8 cellular contexts compared by ENCODE assay signal in genomic region chr3:154323921-154324738, GRCh38. TPM values are rescaled to one million over a fixed set of nuclear protein-coding genes. Genes with fewer than 3 reads are reported as not detected.
A peak's percentile ranks its signal among the peaks of the same experiment; 100 is the strongest.
DNase-seq lines count a peak whose midpoint lies in the region; ATAC-seq and TF ChIP-seq lines count a peak whose summit lies in the region.

A gene with protein sequence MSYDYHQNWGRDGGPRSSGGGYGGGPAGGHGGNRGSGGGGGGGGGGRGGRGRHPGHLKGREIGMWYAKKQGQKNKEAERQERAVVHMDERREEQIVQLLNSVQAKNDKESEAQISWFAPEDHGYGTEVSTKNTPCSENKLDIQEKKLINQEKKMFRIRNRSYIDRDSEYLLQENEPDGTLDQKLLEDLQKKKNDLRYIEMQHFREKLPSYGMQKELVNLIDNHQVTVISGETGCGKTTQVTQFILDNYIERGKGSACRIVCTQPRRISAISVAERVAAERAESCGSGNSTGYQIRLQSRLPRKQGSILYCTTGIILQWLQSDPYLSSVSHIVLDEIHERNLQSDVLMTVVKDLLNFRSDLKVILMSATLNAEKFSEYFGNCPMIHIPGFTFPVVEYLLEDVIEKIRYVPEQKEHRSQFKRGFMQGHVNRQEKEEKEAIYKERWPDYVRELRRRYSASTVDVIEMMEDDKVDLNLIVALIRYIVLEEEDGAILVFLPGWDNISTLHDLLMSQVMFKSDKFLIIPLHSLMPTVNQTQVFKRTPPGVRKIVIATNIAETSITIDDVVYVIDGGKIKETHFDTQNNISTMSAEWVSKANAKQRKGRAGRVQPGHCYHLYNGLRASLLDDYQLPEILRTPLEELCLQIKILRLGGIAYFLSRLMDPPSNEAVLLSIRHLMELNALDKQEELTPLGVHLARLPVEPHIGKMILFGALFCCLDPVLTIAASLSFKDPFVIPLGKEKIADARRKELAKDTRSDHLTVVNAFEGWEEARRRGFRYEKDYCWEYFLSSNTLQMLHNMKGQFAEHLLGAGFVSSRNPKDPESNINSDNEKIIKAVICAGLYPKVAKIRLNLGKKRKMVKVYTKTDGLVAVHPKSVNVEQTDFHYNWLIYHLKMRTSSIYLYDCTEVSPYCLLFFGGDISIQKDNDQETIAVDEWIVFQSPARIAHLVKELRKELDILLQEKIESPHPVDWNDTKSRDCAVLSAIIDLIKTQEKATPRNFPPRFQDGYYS (minus strand): TSS chr3:154324487. CDS start chr3:154324416, 71 bp downstream.

- peaks cover 9% of the 10 kb centered on the region for H3K36me3 Mint-ChIP-seq in activated CD4-positive, alpha-beta memory T cell treated with anti-CD3 and anti-CD28 coated beads for 36 hours

- H3K9ac ChIP-seq in duodenal mucosa (ENCODE audit: low read depth in 1 of 2, low read length in 2 of 2): peak within 1 kb of the TSS; percentile 79 to 97

- TF ChIP-seq CTCF in lower leg skin (IDR thresholded peaks at IDR 0.05): no peak

- POLR2A ChIA-PET in activated CD4-positive, alpha-beta memory T cell treated with anti-CD3 and anti-CD28 coated beads for 36 hours (lab: Charles Lee): no interaction called here

- peaks cover 29% of the 10 kb centered on the region for H3K4me1 Mint-ChIP-seq in activated CD4-positive, alpha-beta memory T cell treated with anti-CD3 and anti-CD28 coated beads for 36 hours (ENCODE audit: low read depth)

- CTCF ChIA-PET in activated CD4-positive, alpha-beta memory T cell treated with anti-CD3 and anti-CD28 coated beads for 36 hours (lab: Charles Lee): interaction anchor here (1.3 kb wide), 2 partner anchors 11 to 1378 kb away, joined by 3 read pairs; no protein-coding TSS in a partner anchor

- H3K4me1 ChIP-seq in duodenal mucosa (ENCODE audit: control insufficient read depth in 1 of 2, insufficient read depth in 2 of 2, low read length in 2 of 2): peaks cover 11 to 29% of the 10 kb centered on the region in 2 donors

- WGBS in lower leg skin, 2 donors: 0 to 1% methylated on average over 44 of the region's 44 CpGs

- H3K27me3 Mint-ChIP-seq in activated CD4-positive, alpha-beta memory T cell treated with anti-CD3 and anti-CD28 coated beads for 36 hours: no peaks in the 10 kb centered on the region

- H3K9me3 ChIP-seq in duodenal mucosa (ENCODE audit: control insufficient read depth in 1 of 2, low read length in 2 of 2): no peaks in the 10 kb centered on the region

- intact Hi-C loops in activated CD4-positive, alpha-beta memory T cell treated with anti-CD3 and anti-CD28 coated beads for 36 hours (cut with micrococcal nuclease): loop anchor here (1.0 to 5.0 kb wide), 7 partner anchors 47 to 1548 kb away; partner anchors contain the start of genes ARHGEF26, GMPS and SLC33A1
- intact Hi-C loops in lower leg skin (cut with DNase I; ENCODE audit: low total_unique reads): no loop called here

- peak within 1 kb of the TSS; percentile 92 for H3K27ac ChIP-seq in duodenal mucosa (ENCODE audit: low read depth, low read length)

- no peaks in the 10 kb centered on the region for H3K36me3 ChIP-seq in duodenal mucosa (ENCODE audit: control insufficient read depth in 1 of 2, insufficient read depth in 2 of 2, low read length in 2 of 2)

- H3K4me3 ChIP-seq in duodenal mucosa (ENCODE audit: low read depth in 1 of 2, low read length in 2 of 2) (peak within 1 kb of the TSS; percentile 86 to 89), lower leg skin (ENCODE audit: low read depth, poor library complexity, severe bottlenecking) (peak within 1 kb of the TSS; percentile 80)

- ATAC-seq in GM19438 (IDR thresholded peaks at IDR 0.05; ENCODE audit: low read depth, unreplicated experiment) (peak; percentile 91), HG03575 (IDR thresholded peaks at IDR 0.05; ENCODE audit: extremely low read depth, insufficient number of reproducible peaks, low FRiP score, unreplicated experiment) (peak; percentile 83)

- no peaks in the 10 kb centered on the region for H3K9me3 Mint-ChIP-seq in activated CD4-positive, alpha-beta memory T cell treated with anti-CD3 and anti-CD28 coated beads for 36 hours

- H3K4me3 Mint-ChIP-seq in activated CD4-positive, alpha-beta memory T cell treated with anti-CD3 and anti-CD28 coated beads for 36 hours: peak within 1 kb of the TSS; percentile 85

- peak in 1 of 2 donors; percentile 37 for TF ChIP-seq POLR2A in lower leg skin (IDR thresholded peaks at IDR 0.05)

- H3K27ac Mint-ChIP-seq in activated CD4-positive, alpha-beta memory T cell treated with anti-CD3 and anti-CD28 coated beads for 36 hours: peak within 1 kb of the TSS; percentile 96

- peak; percentile 94 for DNase-seq in CD1c-positive myeloid dendritic cell (ENCODE audit: extremely low spot score)
- peak; percentile 96 for DNase-seq in NCI-H82 (lab: John Stamatoyannopoulos, UW)
- peak; percentile 93 for DNase-seq in activated CD4-positive, alpha-beta memory T cell treated with anti-CD3 and anti-CD28 coated beads for 36 hours
- DNase-seq in lower leg skin (ENCODE audit: low spot score in 2 of 2): peak; percentile 90 to 98
- DNase-seq in stimulated activated CD4-positive, alpha-beta T cell treated with anti-CD3 and anti-CD28 coated beads, Interleukin-4, amount 100 ng/mL, for 48 hours (ENCODE audit: low read depth in 2 of 2): peak; percentile 79 to 81

- no peaks in the 10 kb centered on the region for H3K27me3 ChIP-seq in duodenal mucosa (ENCODE audit: control insufficient read depth in 1 of 2, insufficient read depth in 2 of 2, low read length in 2 of 2)

RNA-seq across cellular contexts. Expression of the gene that starts here (rescaled TPM):
- total RNA-seq in activated CD4-positive, alpha-beta memory T cell treated with anti-CD3 and anti-CD28 coated beads for 36 hours: 10 to 100 TPM; 65.5 to 71.1 TPM
- total RNA-seq in lower leg skin: 10 to 100 TPM; 25.8 to 55.5 (median 40.8) TPM

Comparison
In these comparisons a context has a peak if more than half of its experiments do, and no peak if none do; other contexts are left out.
1. Peak in every context shown above with its lines: DNase-seq, ATAC-seq, H3K4me3 ChIP-seq and H3K27ac ChIP-seq.